ENCODE assay signal across 12 cellular contexts in the genomic region with DNA sequence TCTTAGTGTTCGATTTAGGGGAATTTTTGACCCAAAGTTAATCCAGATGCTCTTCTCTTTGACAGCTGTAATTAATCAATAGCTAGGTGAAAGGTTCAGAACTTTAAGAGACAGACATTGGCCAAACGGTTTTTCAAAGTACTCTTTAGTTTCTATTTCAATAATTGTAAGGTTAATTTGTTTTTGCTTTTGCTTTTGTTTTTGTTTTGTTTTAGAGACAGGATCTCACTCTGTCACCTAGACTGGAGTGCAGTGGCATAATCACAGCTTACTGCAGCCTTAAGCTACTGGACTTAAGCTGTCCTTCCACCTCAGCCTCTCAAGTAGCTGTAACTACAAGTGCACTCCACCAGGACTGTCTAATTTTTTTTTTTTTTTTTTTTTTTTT. TPM values are rescaled to one million over a fixed set of nuclear protein-coding genes. Genes with fewer than 3 reads are reported as not detected.
DNase-seq lines count a peak whose midpoint lies in the region; ATAC-seq and FAIRE-seq lines count a peak whose summit lies in the region.
"Had no signal": no experiment of that assay in that cellular context is flagged by ENCODE, and none has a peak within 500 bp of the region (broad histone marks: within the 10 kb centered on the region; RNA-seq: fewer than 3 reads in every experiment).

No MANE protein-coding gene starts in this region.

- H3K4me1 Mint-ChIP-seq in central memory CD8-positive, alpha-beta T cell = peaks cover 36% of the 10 kb centered on the region
- H3K4me1 Mint-ChIP-seq in activated T-cell treated with anti-CD3 and anti-CD28 coated beads, Interleukin-2, amount 50 U/mL, for 4 hours (ENCODE audit: low read depth) = peaks cover 18% of the 10 kb centered on the region

- DNase-seq in NCI-H82 (lab: John Stamatoyannopoulos, UW) (peak; percentile 2), NCI-H82 treated with DMSO at 0.1 percent for 48 hours (lab: John Stamatoyannopoulos, UW; ENCODE audit: unreplicated experiment) (no peak), small intestine (no peak), kidney tubule cell (ENCODE audit: low spot score) (no peak)
- no peak for DNase-seq in central memory CD8-positive, alpha-beta T cell (ENCODE audit: low spot score in 2 of 2)
- no peak for DNase-seq in activated T-cell treated with anti-CD3 and anti-CD28 coated beads, Interleukin-2, amount 50 U/mL, for 4 hours
- DNase-seq: kidney, nucleus accumbens had no signal

- H3K27ac ChIP-seq in small intestine (ENCODE audit: low read depth in 1 of 2, low read length in 1 of 2) = no peak overlapping the region
- H3K27ac ChIP-seq: cardiac muscle cell had no signal

- no peak for FAIRE-seq in small intestine (lab: Jason Lieb, UNC)
- FAIRE-seq: A204.1, kidney had no signal

- 5 to 15% (median 12%) methylated on average over 2 of the region's 2 CpGs for WGBS in small intestine, 3 donors

- H3K9me3 ChIP-seq in small intestine (ENCODE audit: control insufficient read depth, low read depth) = no peaks in the 10 kb centered on the region

- no peaks in the 10 kb centered on the region for H3K27me3 Mint-ChIP-seq in central memory CD8-positive, alpha-beta T cell
- H3K27me3 Mint-ChIP-seq in activated T-cell treated with anti-CD3 and anti-CD28 coated beads, Interleukin-2, amount 50 U/mL, for 4 hours (ENCODE audit: low read depth) = no peaks in the 10 kb centered on the region

- H3K9me3 Mint-ChIP-seq in central memory CD8-positive, alpha-beta T cell = no peaks in the 10 kb centered on the region
- no peaks in the 10 kb centered on the region for H3K9me3 Mint-ChIP-seq in activated T-cell treated with anti-CD3 and anti-CD28 coated beads, Interleukin-2, amount 50 U/mL, for 4 hours

- peak overlapping the region; percentile 54 for H3K4me3 Mint-ChIP-seq in central memory CD8-positive, alpha-beta T cell
- no peak overlapping the region for H3K4me3 Mint-ChIP-seq in activated T-cell treated with anti-CD3 and anti-CD28 coated beads, Interleukin-2, amount 50 U/mL, for 4 hours

- no peaks in the 10 kb centered on the region for H3K27me3 ChIP-seq in small intestine (ENCODE audit: control insufficient read depth in 2 of 2, insufficient read depth in 2 of 2, low read length in 2 of 2)
- H3K27me3 ChIP-seq: cardiac muscle cell had no signal

- no peak overlapping the region for H3K4me3 ChIP-seq in small intestine (ENCODE audit: low read depth in 1 of 2, low read length in 2 of 2)
- H3K4me3 ChIP-seq: cardiac muscle cell had no signal

- peak overlapping the region; percentile 87 for H3K27ac Mint-ChIP-seq in central memory CD8-positive, alpha-beta T cell (ENCODE audit: low read depth)

- no peaks in the 10 kb centered on the region for H3K36me3 ChIP-seq in small intestine (ENCODE audit: control insufficient read depth in 2 of 2, insufficient read depth in 2 of 2, low read length in 2 of 2)
- H3K36me3 ChIP-seq: cardiac muscle cell had no signal

- no peaks in the 10 kb centered on the region for H3K4me1 ChIP-seq in small intestine (ENCODE audit: control insufficient read depth in 2 of 2, insufficient read depth in 1 of 2, low read depth in 1 of 2, low read length in 1 of 2)

- H3K36me3 Mint-ChIP-seq in central memory CD8-positive, alpha-beta T cell (ENCODE audit: insufficient read depth) = peaks cover 2% of the 10 kb centered on the region
- no peaks in the 10 kb centered on the region for H3K36me3 Mint-ChIP-seq in activated T-cell treated with anti-CD3 and anti-CD28 coated beads, Interleukin-2, amount 50 U/mL, for 4 hours (ENCODE audit: insufficient read depth)

- peak; percentile 90 for ATAC-seq in GM21515 (IDR thresholded peaks at IDR 0.05; ENCODE audit: unreplicated experiment)
- ATAC-seq in HG03095 (IDR thresholded peaks at IDR 0.05; ENCODE audit: unreplicated experiment) = peak; percentile 66
- peak; percentile 68 for ATAC-seq in central memory CD8-positive, alpha-beta T cell (replicated peaks; ENCODE audit: extremely low read depth, poor library complexity, severe bottlenecking)
- ATAC-seq in activated T-cell treated with anti-CD3 and anti-CD28 coated beads, Interleukin-2, amount 50 U/mL, for 4 hours = no peak

RNA-seq across cellular contexts. Expression of a gene that starts 44.1 kb away (rescaled TPM):
- polyA plus RNA-seq in small intestine = 1 to 10 TPM in 2 of 3 donors, under 1 TPM in 1; 0.45 to 1.4 (median 1.1) TPM
- total RNA-seq in activated T-cell treated with anti-CD3 and anti-CD28 coated beads, Interleukin-2, amount 50 U/mL, for 4 hours = 10 to 100 TPM; 10.5 to 16.5 (median 11.8) TPM

Comparison
In these comparisons a context has a peak if more than half of its experiments do, and no peak if none do; other contexts are left out.
1. ATAC-seq: peak in GM21515 (single experiment), HG03095 (single experiment) and central memory CD8-positive, alpha-beta T cell (single experiment); none in activated T-cell treated with anti-CD3 and anti-CD28 coated beads, Interleukin-2, amount 50 U/mL, for 4 hours (0 of 2).